ENCODE assay signal across 8 cellular contexts in the genomic region with DNA sequence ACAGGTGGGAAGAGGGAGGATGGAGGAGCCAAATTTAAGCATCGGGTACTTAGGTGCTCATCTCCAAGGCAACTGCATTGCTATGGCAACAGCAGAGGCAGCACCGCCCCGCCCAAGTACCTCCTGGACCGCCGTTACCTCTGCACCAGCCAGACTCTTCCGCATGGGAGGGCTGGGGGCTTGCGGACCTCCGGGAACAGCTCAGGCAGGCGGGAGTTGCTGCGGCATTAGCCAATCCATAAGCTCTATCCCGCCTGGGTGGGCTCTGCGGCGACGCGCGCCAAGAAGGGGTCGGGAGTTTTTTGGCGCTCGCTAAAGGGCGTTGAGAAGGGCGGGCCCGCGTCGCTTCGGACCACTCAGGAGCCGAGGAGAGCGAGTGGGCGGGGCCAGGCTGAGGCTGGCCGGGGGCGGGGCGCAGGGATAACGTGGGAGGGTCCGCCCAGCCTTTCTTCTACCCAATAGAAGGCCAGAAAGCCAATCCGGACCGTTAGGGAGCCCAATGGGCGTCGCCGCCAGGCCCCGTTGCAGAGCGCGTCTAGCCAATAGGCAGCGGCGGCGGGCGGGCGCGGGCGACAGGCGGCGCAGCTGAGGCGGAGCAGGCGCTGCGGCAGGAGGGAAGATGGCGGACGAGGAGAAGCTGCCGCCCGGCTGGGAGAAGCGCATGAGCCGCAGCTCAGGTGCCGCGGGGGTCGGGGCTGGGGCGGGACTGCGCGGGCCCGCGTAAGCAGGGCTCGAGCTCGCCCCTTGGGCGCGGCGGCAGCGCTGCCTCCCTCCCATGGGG. TPM values are rescaled to one million over a fixed set of nuclear protein-coding genes. Genes with fewer than 3 reads are reported as not detected.
A peak's percentile ranks its signal among the peaks of the same experiment; 100 is the strongest.
DNase-seq lines count a peak whose midpoint lies in the region; ATAC-seq, FAIRE-seq and TF ChIP-seq lines count a peak whose summit lies in the region.

A gene (plus strand): TSS at position 593 of the 781 bp plus-strand sequence. CDS start 27 bp downstream, at position 620.

- no peaks in the 10 kb centered on the region for H3K9me3 Mint-ChIP-seq in activated T-cell treated with anti-CD3 and anti-CD28 coated beads, Interleukin-2, amount 50 U/mL, for 72 hours

- peak within 1 kb of the TSS; percentile 73 for H3K9ac ChIP-seq in Karpas-422 (ENCODE audit: low read length)

- DNase-seq in Karpas-422 (peak; percentile 99), RCC 7860 (ENCODE audit: low spot score) (peak; percentile 95), esophagus muscularis mucosa (ENCODE audit: extremely low spot score) (peak; percentile 100), myocyte (ENCODE audit: low read depth) (peak; percentile 99)
- peak; percentile 99 for DNase-seq in activated T-cell treated with anti-CD3 and anti-CD28 coated beads, Interleukin-2, amount 50 U/mL, for 72 hours
- peak; percentile 96 to 98 for DNase-seq in stimulated activated CD8-positive, alpha-beta memory T cell treated with anti-CD3 and anti-CD28 coated beads, Interleukin-7, amount 100 ng/mL, for 48 hours (ENCODE audit: extremely low read depth in 1 of 2, low read depth in 1 of 2)

- H2AFZ ChIP-seq in Karpas-422 (ENCODE audit: low read length): no peak within 1 kb of the TSS

- H3K36me3 Mint-ChIP-seq in activated T-cell treated with anti-CD3 and anti-CD28 coated beads, Interleukin-2, amount 50 U/mL, for 72 hours (ENCODE audit: insufficient read depth in 2 of 2): peaks cover 0 to 2% of the 10 kb centered on the region in 2 donors

- H3K9me3 ChIP-seq in DOHH2 (ENCODE audit: control insufficient read depth, insufficient read depth, low read length): no peaks in the 10 kb centered on the region
- no peaks in the 10 kb centered on the region for H3K9me3 ChIP-seq in Karpas-422 (ENCODE audit: low read length)
- no peaks in the 10 kb centered on the region for H3K9me3 ChIP-seq in esophagus muscularis mucosa

- no peaks in the 10 kb centered on the region for H3K27me3 Mint-ChIP-seq in activated T-cell treated with anti-CD3 and anti-CD28 coated beads, Interleukin-2, amount 50 U/mL, for 72 hours (ENCODE audit: low read depth)

- peak; percentile 57 for FAIRE-seq in RCC 7860 (lab: Jason Lieb, UNC)

- H3K79me2 ChIP-seq in DOHH2 (ENCODE audit: control insufficient read depth, low read length) (peaks cover 43% of the 10 kb centered on the region), Karpas-422 (ENCODE audit: low read length) (peaks cover 40% of the 10 kb centered on the region)

- intact Hi-C loops in esophagus muscularis mucosa (cut with DNase I): no loop called here

- H3K4me2 ChIP-seq in DOHH2 (ENCODE audit: low read length): peak within 1 kb of the TSS; percentile 98
- H3K4me2 ChIP-seq in Karpas-422 (ENCODE audit: low read depth, low read length, poor library complexity, severe bottlenecking): peak within 1 kb of the TSS; percentile 90

- H3K27ac Mint-ChIP-seq in activated T-cell treated with anti-CD3 and anti-CD28 coated beads, Interleukin-2, amount 50 U/mL, for 72 hours: peak within 1 kb of the TSS; percentile 73

- H3K4me1 ChIP-seq in DOHH2 (ENCODE audit: control insufficient read depth, low read length): peaks cover 18% of the 10 kb centered on the region
- peaks cover 17% of the 10 kb centered on the region for H3K4me1 ChIP-seq in Karpas-422 (ENCODE audit: low read length)
- peaks cover 12 to 39% (median 25%) of the 10 kb centered on the region in 4 donors for H3K4me1 ChIP-seq in esophagus muscularis mucosa

- peak; percentile 88 for ATAC-seq in GM21786 (IDR thresholded peaks at IDR 0.05; ENCODE audit: unreplicated experiment)
- ATAC-seq in activated T-cell treated with anti-CD3 and anti-CD28 coated beads, Interleukin-2, amount 50 U/mL, for 72 hours (replicated peaks in 1 of 2): peak; percentile 98 to 99

- no peak for TF ChIP-seq EP300 in esophagus muscularis mucosa (IDR thresholded peaks at IDR 0.05)

- peaks cover 18% of the 10 kb centered on the region for H3K4me1 Mint-ChIP-seq in activated T-cell treated with anti-CD3 and anti-CD28 coated beads, Interleukin-2, amount 50 U/mL, for 72 hours (ENCODE audit: low read depth)

- peak within 1 kb of the TSS; percentile 91 to 94 for H3K4me3 Mint-ChIP-seq in activated T-cell treated with anti-CD3 and anti-CD28 coated beads, Interleukin-2, amount 50 U/mL, for 72 hours

- H3F3A ChIP-seq in DOHH2 (ENCODE audit: control insufficient read depth, insufficient read depth): peaks cover 6% of the 10 kb centered on the region; the same call in 1 of the 2 replicates

- peaks cover 37% of the 10 kb centered on the region for H3K36me3 ChIP-seq in DOHH2 (ENCODE audit: control insufficient read depth, low read length)
- peaks cover 3% of the 10 kb centered on the region; the same call in 1 of the 2 replicates for H3K36me3 ChIP-seq in Karpas-422 (ENCODE audit: insufficient read depth, low read length)
- H3K36me3 ChIP-seq in esophagus muscularis mucosa: peaks cover 5 to 36% (median 21%) of the 10 kb centered on the region in 4 donors

- H3K4me3 ChIP-seq in DOHH2 (ENCODE audit: low read length) (peak within 1 kb of the TSS; percentile 98), Karpas-422 (ENCODE audit: low read length) (peak within 1 kb of the TSS; percentile 77), esophagus muscularis mucosa (peak within 1 kb of the TSS; percentile 88 to 99 (median 96))

- H3K27ac ChIP-seq in DOHH2 (ENCODE audit: low read depth, low read length): 0 out of 2 replicates have a peak within 1 kb of the TSS, but pooled peaks have one; percentile 6
- no peak within 1 kb of the TSS for H3K27ac ChIP-seq in Karpas-422 (ENCODE audit: low read length)
- H3K27ac ChIP-seq in esophagus muscularis mucosa (replicated peaks in 1 of 4): peak within 1 kb of the TSS; percentile 80 to 84 (median 80)

- no peaks in the 10 kb centered on the region for H3K9me2 ChIP-seq in DOHH2 (replicated peaks; ENCODE audit: control insufficient read depth, low read length)
- H3K9me2 ChIP-seq in Karpas-422 (replicated peaks; ENCODE audit: insufficient read depth, low read length): no peaks in the 10 kb centered on the region

- no peaks in the 10 kb centered on the region for H3K27me3 ChIP-seq in DOHH2 (ENCODE audit: control insufficient read depth, low read length)
- H3K27me3 ChIP-seq in Karpas-422 (ENCODE audit: low read length): no peaks in the 10 kb centered on the region
- no peaks in the 10 kb centered on the region for H3K27me3 ChIP-seq in esophagus muscularis mucosa

- TF ChIP-seq CTCF in DOHH2 (IDR thresholded peaks at IDR 0.05; ENCODE audit: low read depth, low read length, poor library complexity, severe bottlenecking) (peak; percentile 34), esophagus muscularis mucosa (IDR thresholded peaks at IDR 0.05) (peak; percentile 40 to 68 (median 65))

- no peak for TF ChIP-seq POLR2A in esophagus muscularis mucosa (IDR thresholded peaks at IDR 0.05; ENCODE audit: low read depth)

- 1% methylated on average over 10 of the region's 73 CpGs for WGBS in esophagus muscularis mucosa

- H4K20me1 ChIP-seq in DOHH2 (ENCODE audit: control insufficient read depth, insufficient read depth, low read depth, low read length) (peaks cover 6% of the 10 kb centered on the region; the same call in 1 of the 2 replicates), Karpas-422 (ENCODE audit: insufficient read depth, low read depth, low read length) (no peaks in the 10 kb centered on the region; the same call in 1 of the 2 replicates)

RNA-seq across cellular contexts. Expression of the gene that starts here (rescaled TPM):
- total RNA-seq in Karpas-422 (2014; rRNA removed; shearing (Covaris generic); ENCODE audit: low replicate concordance): 56.9 and 119 TPM in 2 replicates
- total RNA-seq in activated T-cell treated with anti-CD3 and anti-CD28 coated beads, Interleukin-2, amount 50 U/mL, for 72 hours: 10 to 100 TPM; 71.4 to 78.0 TPM
- 100 to 1,000 TPM; 113 to 183 (median 145) TPM for total RNA-seq in esophagus muscularis mucosa
- total RNA-seq in myocyte: 156 and 167 TPM in 2 replicates
- 99.7 TPM for polyA plus RNA-seq in myocyte (2012)
